Comparison of ENCODE assay signal across 17 cellular contexts in the genomic region with DNA sequence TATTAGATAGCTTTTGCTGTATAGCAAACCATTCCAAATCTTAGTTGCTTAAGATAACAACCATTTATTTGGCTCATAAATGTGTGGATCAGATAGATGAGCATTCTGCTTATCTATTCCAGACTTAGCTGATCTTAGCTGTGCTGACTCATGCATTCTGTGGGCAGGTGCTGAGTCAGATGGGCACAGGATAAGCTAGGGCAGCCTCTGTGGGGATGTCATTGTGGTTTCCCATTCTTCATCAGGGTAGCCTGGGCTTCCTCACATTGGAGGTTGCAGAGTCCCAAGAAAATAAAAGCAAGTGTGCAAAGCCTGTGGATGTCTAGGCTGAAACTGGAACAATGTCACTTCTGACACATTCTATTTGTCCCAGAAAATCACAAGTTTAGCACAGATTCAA.
DNase-seq lines count a peak whose midpoint lies in the region; ATAC-seq, FAIRE-seq and TF ChIP-seq lines count a peak whose summit lies in the region.
"Had no signal": no experiment of that assay in that cellular context is flagged by ENCODE, and none has a peak within 500 bp of the region (broad histone marks: within the 10 kb centered on the region; RNA-seq: fewer than 3 reads in every experiment).

No MANE protein-coding gene starts in this region.

- CTCF ChIA-PET in HepG2 (lab: Yijun Ruan, JAX; ENCODE audit: low intra/inter-chr PET ratio, low total read pairs) = no interaction called here

- no peak overlapping the region for H3K4me2 ChIP-seq in HepG2 (ENCODE audit: low read depth, low read length)
- H3K4me2 ChIP-seq: SK-N-SH had no signal

- no peak overlapping the region for H3K4me3 ChIP-seq in HepG2 (replicated peaks in 1 of 3; ENCODE audit: insufficient read depth in 1 of 3, low read depth in 2 of 3, low read length in 3 of 3)
- H3K4me3 ChIP-seq in right lobe of liver = no peak overlapping the region
- H3K4me3 ChIP-seq in gastroesophageal sphincter = no peak overlapping the region
- H3K4me3 ChIP-seq: cardiac muscle cell, gastrocnemius medialis had no signal

- H3K4me1 ChIP-seq in HepG2 (ENCODE audit: insufficient read depth, low read length) = no peaks in the 10 kb centered on the region
- no peaks in the 10 kb centered on the region for H3K4me1 ChIP-seq in right lobe of liver
- H3K4me1 ChIP-seq in gastroesophageal sphincter = no peaks in the 10 kb centered on the region
- H3K4me1 ChIP-seq: gastrocnemius medialis had no signal

- POLR2A ChIA-PET in HepG2 (lab: Yijun Ruan, JAX) = no interaction called here

- TF ChIP-seq CTCF in HepG2 (CRISPR knock-in tag; IDR thresholded peaks at IDR 0.05) (no peak), right lobe of liver (IDR thresholded peaks at IDR 0.05) (no peak), gastroesophageal sphincter (IDR thresholded peaks at IDR 0.05) (no peak)

- FAIRE-seq in HepG2 (lab: Jason Lieb, UNC) (no peak), urothelium cell line (lab: Jason Lieb, UNC) (peak; percentile 65)

- BruUV-seq in HepG2 (replicated peaks; lab: Mats Ljungman, UMichigan) = no TSS peak

- no peak for TF ChIP-seq POLR2A in HepG2 (IDR thresholded peaks at IDR 0.05; ENCODE audit: insufficient read depth in 1 of 2, low read depth in 2 of 2, low read length in 2 of 2)
- no peak for TF ChIP-seq POLR2A in right lobe of liver (IDR thresholded peaks at IDR 0.05)
- no peak for TF ChIP-seq POLR2A in gastroesophageal sphincter (IDR thresholded peaks at IDR 0.05)

- no peak for TF ChIP-seq RAD21 in HepG2 (CRISPR knock-in tag; IDR thresholded peaks at IDR 0.05)

- peaks cover 8% of the 10 kb centered on the region for H3K9me3 ChIP-seq in HepG2 (ENCODE audit: low read length)
- no peaks in the 10 kb centered on the region for H3K9me3 ChIP-seq in right lobe of liver
- H3K9me3 ChIP-seq in gastroesophageal sphincter = no peaks in the 10 kb centered on the region
- H3K9me3 ChIP-seq: gastrocnemius medialis, SK-N-SH had no signal

- H4K20me1 ChIP-seq in HepG2 (ENCODE audit: insufficient read depth, low read length) = no peaks in the 10 kb centered on the region

- in situ Hi-C loops in HepG2 (cut with HindIII; ENCODE audit: extremely low pct_ligation_motif_present, low pct_unique_long_range_greater_than_20kb) = no loop called here

- no peaks in the 10 kb centered on the region for H3K79me2 ChIP-seq in HepG2 (ENCODE audit: insufficient read depth, low read length)

- DNase-seq in HepG2 (ENCODE audit: low spot score) (no peak), right lobe of liver (no peak), RPMI8226 (peak; percentile 77), inferior parietal cortex (ENCODE audit: extremely low spot score) (peak; percentile 27), urothelium cell line (ENCODE audit: low spot score) (peak; percentile 76)
- DNase-seq in activated effector memory CD4-positive, alpha-beta T cell treated with Interleukin-2 at 50 U/mL for 16 hours = no peak
- DNase-seq: activated CD4-positive, CD25-positive, alpha-beta regulatory T cell treated with anti-CD3 and anti-CD28 coated beads, Interleukin-2, amount 50 U/mL, for 72 hours; activated naive CD8-positive, alpha-beta T cell treated with anti-CD3 and anti-CD28 coated beads, Interleukin-2, amount 50 U/mL, for 24 hours; COR-L47; dermis blood vessel endothelial cell; gastrocnemius medialis; NCI-H1436; NCI-H2171 treated with DMSO at 0.1 percent for 48 hours; SK-N-SH had no signal

- no peak overlapping the region for H3K9ac ChIP-seq in HepG2 (ENCODE audit: insufficient read depth, low read depth, low read length)
- H3K9ac ChIP-seq: SK-N-SH had no signal

- intact Hi-C loops in HepG2 (cut with micrococcal nuclease; ENCODE audit: unreplicated experiment) = no loop called here
- intact Hi-C loops in right lobe of liver (cut with DNase I) = no loop called here

- no peak for TF ChIP-seq EP300 in HepG2 (IDR thresholded peaks at IDR 0.05; ENCODE audit: low read depth in 2 of 2, low read length in 2 of 2)
- TF ChIP-seq EP300 in HepG2 (CRISPR knock-in tag; IDR thresholded peaks at IDR 0.05; ENCODE audit: borderline replicate concordance) = no peak
- no peak for TF ChIP-seq EP300 in gastroesophageal sphincter (IDR thresholded peaks at IDR 0.05)

- ATAC-seq in HepG2 = no peak
- no peak for ATAC-seq in right lobe of liver
- ATAC-seq in gastroesophageal sphincter = no peak
- ATAC-seq in HG02763 (IDR thresholded peaks at IDR 0.05; ENCODE audit: unreplicated experiment) = no peak
- ATAC-seq: activated naive CD8-positive, alpha-beta T cell treated with anti-CD3 and anti-CD28 coated beads, Interleukin-2, amount 50 U/mL, for 24 hours; gastrocnemius medialis had no signal

- H3K27me3 ChIP-seq in HepG2 (ENCODE audit: control insufficient read depth in 1 of 2, insufficient read depth in 2 of 2, low read length in 2 of 2) (no peaks in the 10 kb centered on the region), right lobe of liver (no peaks in the 10 kb centered on the region), gastroesophageal sphincter (no peaks in the 10 kb centered on the region)
- H3K27me3 ChIP-seq: cardiac muscle cell, gastrocnemius medialis had no signal

- no peak overlapping the region for H2AFZ ChIP-seq in HepG2 (ENCODE audit: low read length)

- H3K36me3 ChIP-seq in HepG2 (replicated peaks in 1 of 2; ENCODE audit: control insufficient read depth in 1 of 2, insufficient read depth in 2 of 2, low read length in 2 of 2) = no peaks in the 10 kb centered on the region
- no peaks in the 10 kb centered on the region for H3K36me3 ChIP-seq in right lobe of liver
- H3K36me3 ChIP-seq in gastroesophageal sphincter = no peaks in the 10 kb centered on the region
- H3K36me3 ChIP-seq: cardiac muscle cell, gastrocnemius medialis had no signal

- no peak overlapping the region for H3K27ac ChIP-seq in HepG2 (ENCODE audit: extremely low read length, insufficient read depth, low read length)
- no peak overlapping the region for H3K27ac ChIP-seq in right lobe of liver
- no peak overlapping the region for H3K27ac ChIP-seq in gastroesophageal sphincter
- H3K27ac ChIP-seq: cardiac muscle cell, gastrocnemius medialis had no signal

TF ChIP-seq in HepG2, 621 proteins besides CTCF, POLR2A, EP300 and RAD21:
- peak; percentile 42 to 54; a peak in 3 of 4 replicates for TF ChIP-seq MAFK (conservative IDR thresholded peaks at IDR 0.05 in 1 of 2, IDR thresholded peaks at IDR 0.05 in 1 of 2; ENCODE audit: low read length in 2 of 2)
- peak; percentile 44 for TF ChIP-seq MAFF (IDR thresholded peaks at IDR 0.05; ENCODE audit: low read depth, low read length)
- no peak for TF ChIP-seq TEAD3 (CRISPR knock-in tag; optimal IDR thresholded peaks at IDR 0.05; ENCODE audit: borderline replicate concordance)

Comparison
In these comparisons a context has a peak if more than half of its experiments do, and no peak if none do; other contexts are left out.
1. DNase-seq: peak in RPMI8226 (single experiment), inferior parietal cortex (single experiment) and urothelium cell line (single experiment); none in HepG2 (single experiment), right lobe of liver (0 of 3) and activated effector memory CD4-positive, alpha-beta T cell treated with Interleukin-2 at 50 U/mL for 16 hours (single experiment).